In genomic region chr5:77200663-77201062, GRCh38 we compare ENCODE assay signal across 18 cellular contexts. TPM values are rescaled to one million over a fixed set of nuclear protein-coding genes. Genes with fewer than 3 reads are reported as not detected.
"Had no signal": no experiment of that assay in that cellular context is flagged by ENCODE, and none has a peak within 500 bp of the region (broad histone marks: within the 10 kb centered on the region; RNA-seq: fewer than 3 reads in every experiment).

No MANE protein-coding gene starts in this region.

- ATAC-seq: effector memory CD8-positive, alpha-beta T cell; gastroesophageal sphincter; left colon; naive thymus-derived CD8-positive, alpha-beta T cell; right lobe of liver had no signal

- H3K27me3 ChIP-seq: esophagus squamous epithelium, gastroesophageal sphincter, right lobe of liver, spleen, suprapubic skin, thyroid gland had no signal

- H3K36me3 ChIP-seq: esophagus squamous epithelium, gastroesophageal sphincter, right lobe of liver, spleen, suprapubic skin, thyroid gland had no signal

- H3K4me3 ChIP-seq: esophagus squamous epithelium, gastroesophageal sphincter, right lobe of liver, spleen, suprapubic skin, thyroid gland had no signal

- H3K27ac ChIP-seq: esophagus squamous epithelium, gastroesophageal sphincter, right lobe of liver, spleen, suprapubic skin, thyroid gland had no signal

- DNase-seq: cerebellar nuclear complex; effector memory CD8-positive, alpha-beta T cell; esophagus squamous epithelium; foreskin fibroblast; glutamatergic neuron; hippocampal formation; left colon; mammary epithelial cell; naive thymus-derived CD8-positive, alpha-beta T cell; right lobe of liver; spleen; stimulated activated CD4-positive, alpha-beta T cell treated with anti-CD3 and anti-CD28 coated beads, Interleukin-15, amount 100 ng/mL, for 24 hours; stimulated activated CD4-positive, alpha-beta T cell treated with anti-CD3 and anti-CD28 coated beads, Interleukin-1b, Interleukin-23, amount 100 ng/mL, for 48 hours; stimulated activated CD4-positive, alpha-beta T cell treated with anti-CD3 and anti-CD28 coated beads, Interleukin-4, amount 100 ng/mL, for 4 hours; stimulated activated naive CD4-positive, alpha-beta T cell; thyroid gland had no signal

- H3K4me1 ChIP-seq: esophagus squamous epithelium, right lobe of liver, spleen, suprapubic skin had no signal

- H3K9me3 ChIP-seq: esophagus squamous epithelium, gastroesophageal sphincter, right lobe of liver, suprapubic skin, thyroid gland had no signal

RNA-seq across cellular contexts. Expression of gene PDE8B, which starts 9.8 kb away (rescaled TPM):
- total RNA-seq: mammary epithelial cell had no signal
